Comparison of ENCODE assay signal across 8 cellular contexts in the genomic region with DNA sequence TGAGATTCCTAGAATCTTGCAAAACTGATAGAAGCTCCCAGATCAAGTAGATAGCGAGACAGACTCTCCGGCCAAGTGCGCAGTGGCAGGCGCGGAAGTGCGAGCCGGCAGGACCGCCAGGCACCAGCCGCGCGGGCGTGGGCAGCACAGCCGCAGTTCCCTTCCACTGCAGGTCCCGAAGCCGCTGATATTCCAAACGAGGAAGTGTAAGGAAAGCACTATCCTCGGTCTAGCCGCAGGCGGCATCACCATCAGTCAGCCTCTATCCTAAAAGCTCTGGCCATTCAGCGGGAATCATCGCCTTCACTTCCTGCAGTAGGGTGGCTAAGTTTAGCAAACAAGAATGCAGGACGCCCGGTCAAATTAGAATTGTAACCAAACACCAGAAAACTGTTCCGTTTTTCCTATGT. TPM values are rescaled to one million over a fixed set of nuclear protein-coding genes. Genes with fewer than 3 reads are reported as not detected.
DNase-seq lines count a peak whose midpoint lies in the region; ATAC-seq and TF ChIP-seq lines count a peak whose summit lies in the region.

No MANE protein-coding gene starts in this region.

- peaks cover 12% of the 10 kb centered on the region for H3K36me3 Mint-ChIP-seq in activated CD8-positive, alpha-beta T cell treated with anti-CD3 and anti-CD28 coated beads for 36 hours (ENCODE audit: low read depth)

- H3K9me3 ChIP-seq in HEK293 (ENCODE audit: control insufficient read depth, insufficient read depth, low read depth, low read length) (no peaks in the 10 kb centered on the region), MG63 (no peaks in the 10 kb centered on the region), mononuclear cell (ENCODE audit: low read depth, low read length) (no peaks in the 10 kb centered on the region), tibial artery (no peaks in the 10 kb centered on the region)

- CTCF ChIA-PET in HEK293 (lab: Yijun Ruan, JAX): interaction anchor here (0.5 to 1.1 kb wide), 4 partner anchors 9 to 66 kb away, joined by 3 to 5 read pairs (median 3); no protein-coding TSS in a partner anchor
- CTCF ChIA-PET in activated CD8-positive, alpha-beta T cell treated with anti-CD3 and anti-CD28 coated beads for 36 hours (lab: Charles Lee): interaction anchor here (0.8 to 2.7 kb wide), 7 partner anchors 9 to 299 kb away, joined by 4 to 10 read pairs (median 4); partner anchors contain the start of genes CDC73, RO60 and UCHL5

- H3K9me3 Mint-ChIP-seq in activated CD8-positive, alpha-beta T cell treated with anti-CD3 and anti-CD28 coated beads for 36 hours: no peaks in the 10 kb centered on the region

- no peaks in the 10 kb centered on the region for H3K27me3 ChIP-seq in MG63
- H3K27me3 ChIP-seq in mononuclear cell (ENCODE audit: insufficient read depth, low read length): no peaks in the 10 kb centered on the region
- H3K27me3 ChIP-seq in tibial artery: no peaks in the 10 kb centered on the region

- peak overlapping the region; percentile 95 for H3K4me3 Mint-ChIP-seq in activated CD8-positive, alpha-beta T cell treated with anti-CD3 and anti-CD28 coated beads for 36 hours

- TF ChIP-seq POLR2A in erythroblast (IDR thresholded peaks at IDR 0.05; ENCODE audit: low read length): no peak

- H3K4me1 Mint-ChIP-seq in activated CD8-positive, alpha-beta T cell treated with anti-CD3 and anti-CD28 coated beads for 36 hours (ENCODE audit: low read depth): peaks cover 18% of the 10 kb centered on the region

- H3K27me3 Mint-ChIP-seq in activated CD8-positive, alpha-beta T cell treated with anti-CD3 and anti-CD28 coated beads for 36 hours: no peaks in the 10 kb centered on the region

- intact Hi-C loops in activated CD8-positive, alpha-beta T cell treated with anti-CD3 and anti-CD28 coated beads for 36 hours (cut with micrococcal nuclease): loop anchor here (2.0 kb wide), 1 partner anchor 18 kb away; the partner anchor contains the start of gene CDC73
- intact Hi-C loops in tibial artery (cut with DNase I; ENCODE audit: low total_unique reads): loop anchor here (2.0 to 5.0 kb wide), 2 partner anchors 18 to 297 kb away; partner anchors contain the start of genes CDC73 and RGS2

- peak; percentile 34 for ATAC-seq in activated CD8-positive, alpha-beta T cell treated with anti-CD3 and anti-CD28 coated beads for 36 hours

- DNase-seq in stimulated activated CD4-positive, alpha-beta T cell treated with anti-CD3 and anti-CD28 coated beads, Interleukin-12 subunit alpha, Interleukin-12 subunit beta, amount 100 ng/mL, for 4 hours: peak; percentile 16
- no peak for DNase-seq in stimulated activated CD4-positive, alpha-beta T cell treated with anti-CD3 and anti-CD28 coated beads, Interleukin-1b, Interleukin-23, amount 100 ng/mL, for 48 hours
- DNase-seq in MG63 (peak; percentile 63), erythroblast (lab: John Stamatoyannopoulos, UW) (peak; percentile 60 to 72), tibial artery (peak; percentile 52 to 71)
- peak; percentile 26 for DNase-seq in activated CD8-positive, alpha-beta T cell treated with anti-CD3 and anti-CD28 coated beads for 36 hours

- H3K4me3 ChIP-seq in HEK293 (ENCODE audit: low read depth, low read length) (peak overlapping the region; percentile 77), MG63 (peak overlapping the region; percentile 80), mononuclear cell (ENCODE audit: low read length) (peak overlapping the region; percentile 63), tibial artery (peak overlapping the region; percentile 75 to 80)

- TF ChIP-seq CTCF in HEK293 (tag by site-specific recombination; IDR thresholded peaks at IDR 0.05) (no peak), tibial artery (IDR thresholded peaks at IDR 0.05) (no peak)
- no peak for TF ChIP-seq CTCF in activated CD8-positive, alpha-beta T cell treated with anti-CD3 and anti-CD28 coated beads for 36 hours (IDR thresholded peaks at IDR 0.05)

- POLR2A ChIA-PET in HEK293 (lab: Yijun Ruan, JAX): interaction anchor here (0.9 to 2.8 kb wide), 6 partner anchors 9 to 46 kb away, joined by 3 to 28 read pairs (median 10); partner anchors contain the start of genes CDC73, RO60 and UCHL5
- POLR2A ChIA-PET in activated CD8-positive, alpha-beta T cell treated with anti-CD3 and anti-CD28 coated beads for 36 hours (lab: Charles Lee): interaction anchor here (0.7 to 2.0 kb wide), 4 partner anchors 13 to 46 kb away, joined by 3 to 8 read pairs (median 4); no protein-coding TSS in a partner anchor

- peak overlapping the region; percentile 76 for H3K27ac Mint-ChIP-seq in activated CD8-positive, alpha-beta T cell treated with anti-CD3 and anti-CD28 coated beads for 36 hours

- no peak overlapping the region; the same call in 1 of the 2 replicates for H3K27ac ChIP-seq in HEK293 (ENCODE audit: extremely low read depth, low read depth, low read length)
- H3K27ac ChIP-seq in tibial artery: peak overlapping the region; percentile 93

- H3K36me3 ChIP-seq in HEK293 (ENCODE audit: control insufficient read depth in 2 of 2, insufficient read depth in 1 of 2, low read length in 2 of 2): peaks cover 6 to 12% of the 10 kb centered on the region in 2 experiments; a peak in 2 of 3 replicates
- H3K36me3 ChIP-seq in MG63: peaks cover 15% of the 10 kb centered on the region
- H3K36me3 ChIP-seq in tibial artery: peaks cover 2 to 9% (median 7%) of the 10 kb centered on the region in 3 donors

- H3K4me1 ChIP-seq in HEK293 (ENCODE audit: control insufficient read depth, insufficient read depth, low read length) (no peaks in the 10 kb centered on the region), mononuclear cell (ENCODE audit: insufficient read depth, low read length) (peaks cover 19% of the 10 kb centered on the region), tibial artery (peaks cover 0 to 25% (median 14%) of the 10 kb centered on the region in 4 donors)

TF ChIP-seq in HEK293, 187 proteins besides CTCF, POLR2A, EP300 and RAD21 (continues in another document):
- TF ChIP-seq ZNF48 (tag by site-specific recombination; IDR thresholded peaks at IDR 0.05) (no peak), IKZF3 (tag by site-specific recombination; IDR thresholded peaks at IDR 0.05) (peak; percentile 22; the same call in 1 of the 2 replicates), ZBTB17 (tag by site-specific recombination; IDR thresholded peaks at IDR 0.05) (peak; percentile 46), ZNF768 (tag by site-specific recombination; IDR thresholded peaks at IDR 0.05) (no peak), ZNF138 (tag by site-specific recombination; IDR thresholded peaks at IDR 0.05; ENCODE audit: borderline replicate concordance) (no peak), PATZ1 (tag by site-specific recombination; IDR thresholded peaks at IDR 0.05) (no peak), ZNF335 (tag by site-specific recombination; conservative IDR thresholded peaks at IDR 0.05) (peak; percentile 79)

RNA-seq across cellular contexts. Expression of gene GLRX2, which starts 0.7 kb away (rescaled TPM):
- total RNA-seq in MG63 (2014; rRNA removed; shearing (Covaris generic); ENCODE audit: low replicate concordance): 58.9 and 161 TPM in 2 replicates
- 10 to 100 TPM; 24.3 to 29.5 TPM for total RNA-seq in activated CD8-positive, alpha-beta T cell treated with anti-CD3 and anti-CD28 coated beads for 36 hours
- total RNA-seq in mononuclear cell: 2.3 TPM

RNA-seq across cellular contexts. Expression of gene CDC73, which starts 17.3 kb away (rescaled TPM):
- 19.8 and 26.5 TPM in 2 replicates for total RNA-seq in MG63 (2014; rRNA removed; shearing (Covaris generic); ENCODE audit: low replicate concordance)
- total RNA-seq in activated CD8-positive, alpha-beta T cell treated with anti-CD3 and anti-CD28 coated beads for 36 hours: 10 to 100 TPM; 45.1 to 50.2 TPM
- 40.2 TPM for total RNA-seq in mononuclear cell

RNA-seq across cellular contexts. Expression of gene RO60, which starts 45.1 kb away (rescaled TPM):
- 65.6 and 81.6 TPM in 2 replicates for total RNA-seq in MG63 (2014; rRNA removed; shearing (Covaris generic); ENCODE audit: low replicate concordance)
- 10 to 100 TPM; 56.2 to 63.4 TPM for total RNA-seq in activated CD8-positive, alpha-beta T cell treated with anti-CD3 and anti-CD28 coated beads for 36 hours
- 105 TPM for total RNA-seq in mononuclear cell

RNA-seq across cellular contexts. Expression of gene UCHL5, which starts 45.3 kb away (rescaled TPM):
- 70.5 and 143 TPM in 2 replicates for total RNA-seq in MG63 (2014; rRNA removed; shearing (Covaris generic); ENCODE audit: low replicate concordance)
- 10 to 100 TPM; 81.3 to 85.7 TPM for total RNA-seq in activated CD8-positive, alpha-beta T cell treated with anti-CD3 and anti-CD28 coated beads for 36 hours
- total RNA-seq in mononuclear cell: 19.7 TPM
